Comparison of ENCODE assay signal across 7 cellular contexts in genomic region chr15:34318277-34319079, GRCh38. TPM values are rescaled to one million over a fixed set of nuclear protein-coding genes. Genes with fewer than 3 reads are reported as not detected.
DNase-seq lines count a peak whose midpoint lies in the region; ATAC-seq and TF ChIP-seq lines count a peak whose summit lies in the region.

No MANE protein-coding gene starts in this region.

- peak; percentile 33 for DNase-seq in GM10266 (ENCODE audit: extremely low spot score)
- DNase-seq in Kasumi-1 (lab: John Stamatoyannopoulos, UW): peak; percentile 56 to 60
- DNase-seq in mucosa of descending colon: peak; percentile 55 to 83 (median 64)
- peak; percentile 41 to 69 for DNase-seq in uterus

- peak overlapping the region; percentile 59 for H3K4me2 ChIP-seq in SU-DHL-6 (ENCODE audit: low read depth, low read length, poor library complexity, severe bottlenecking)

- H3K79me2 ChIP-seq in SU-DHL-6 (ENCODE audit: insufficient read depth, low read length): no peaks in the 10 kb centered on the region

- H3K36me3 ChIP-seq in SU-DHL-6 (ENCODE audit: low read length) (no peaks in the 10 kb centered on the region), esophagus (ENCODE audit: control insufficient read depth in 2 of 2, insufficient read depth in 2 of 2, low read length in 1 of 2) (peaks cover 0 to 2% of the 10 kb centered on the region in 2 donors), mucosa of descending colon (ENCODE audit: low read depth) (no peaks in the 10 kb centered on the region), uterus (no peaks in the 10 kb centered on the region)

- WGBS in esophagus, 2 donors: 4 to 6% methylated on average over 10 of the region's 10 CpGs

- H3K4me3 ChIP-seq in SU-DHL-6 (ENCODE audit: insufficient read depth, low read length, poor library complexity, severe bottlenecking) (peak overlapping the region; percentile 32), esophagus (ENCODE audit: low read depth in 1 of 2, low read length in 2 of 2) (peak overlapping the region; percentile 51 to 85), mucosa of descending colon (peak overlapping the region; percentile 7), uterus (peak overlapping the region; percentile 41 to 45)

- no peaks in the 10 kb centered on the region for H4K20me1 ChIP-seq in SU-DHL-6 (ENCODE audit: low read depth, low read length)

- peak overlapping the region; percentile 27 for H3K9ac ChIP-seq in SU-DHL-6 (ENCODE audit: low read length)

- H3K4me1 ChIP-seq in esophagus (ENCODE audit: control insufficient read depth in 2 of 2, insufficient read depth in 2 of 2, low read length in 1 of 2) (no peaks in the 10 kb centered on the region), mucosa of descending colon (ENCODE audit: low read depth) (peaks cover 15% of the 10 kb centered on the region), uterus (peaks cover 0 to 9% of the 10 kb centered on the region in 2 donors)

- peak overlapping the region; percentile 17 for H2AFZ ChIP-seq in SU-DHL-6 (ENCODE audit: low read depth, low read length, severe bottlenecking)

- no peaks in the 10 kb centered on the region for H3F3A ChIP-seq in SU-DHL-6 (ENCODE audit: insufficient read depth)

- no peaks in the 10 kb centered on the region for H3K9me2 ChIP-seq in SU-DHL-6 (replicated peaks; ENCODE audit: insufficient read depth, low read length)

- H3K27me3 ChIP-seq in SU-DHL-6 (ENCODE audit: low read length) (no peaks in the 10 kb centered on the region), esophagus (ENCODE audit: control insufficient read depth in 1 of 2, insufficient read depth in 2 of 2, low read length in 2 of 2) (no peaks in the 10 kb centered on the region), uterus (no peaks in the 10 kb centered on the region)

- ATAC-seq in GM21619 (IDR thresholded peaks at IDR 0.05; ENCODE audit: unreplicated experiment) (peak; percentile 62), mucosa of descending colon (peak; percentile 100)

- peak; percentile 23 to 83 for TF ChIP-seq POLR2A in uterus (IDR thresholded peaks at IDR 0.05)

- H3K9me3 ChIP-seq in SU-DHL-6 (ENCODE audit: insufficient read depth, low read length): no peaks in the 10 kb centered on the region
- no peaks in the 10 kb centered on the region for H3K9me3 ChIP-seq in esophagus (ENCODE audit: control insufficient read depth in 2 of 2, insufficient read depth in 1 of 2, low read depth in 1 of 2, low read length in 1 of 2)
- H3K9me3 ChIP-seq in mucosa of descending colon: no peaks in the 10 kb centered on the region
- H3K9me3 ChIP-seq in uterus: no peaks in the 10 kb centered on the region

- intact Hi-C loops in mucosa of descending colon (cut with DNase I, micrococcal nuclease): no loop called here
- intact Hi-C loops in uterus (cut with DNase I; ENCODE audit: low total_unique reads): no loop called here

- TF ChIP-seq CTCF in GM10266 (IDR thresholded peaks at IDR 0.05; ENCODE audit: control insufficient read depth, insufficient read depth, low read depth, missing control alignments) (no peak), SU-DHL-6 (IDR thresholded peaks at IDR 0.05; ENCODE audit: insufficient read depth, low read length, poor library complexity, severe bottlenecking) (no peak), mucosa of descending colon (IDR thresholded peaks at IDR 0.05) (no peak), uterus (IDR thresholded peaks at IDR 0.05) (no peak)

- no peak overlapping the region for H3K27ac ChIP-seq in SU-DHL-6 (ENCODE audit: low read depth, low read length)
- peak overlapping the region; percentile 72 to 83 for H3K27ac ChIP-seq in esophagus (ENCODE audit: low read depth in 2 of 2, low read length in 1 of 2)
- H3K27ac ChIP-seq in uterus: peak overlapping the region; percentile 44 to 78

RNA-seq across cellular contexts. Expression of gene SLC12A6, which starts 19.1 kb away (rescaled TPM):
- polyA plus RNA-seq in esophagus: 10 to 100 TPM; 16.1 to 21.5 TPM
- total RNA-seq in mucosa of descending colon (10 to 100 TPM; 17.7 to 26.2 (median 23.2) TPM), uterus (10 to 100 TPM; 16.8 to 26.9 (median 22.2) TPM)

RNA-seq across cellular contexts. Expression of gene NOP10, which starts 24.5 kb away (rescaled TPM):
- 100 to 1,000 TPM; 203 to 276 TPM for polyA plus RNA-seq in esophagus
- total RNA-seq in mucosa of descending colon: 100 to 1,000 TPM in 2 of 3 donors, 10 to 100 TPM in 1; 90.6 to 129 (median 115) TPM
- total RNA-seq in uterus: 10 to 100 TPM; 56.9 to 78.8 (median 72.3) TPM

RNA-seq across cellular contexts. Expression of gene NUTM1, which starts 24.6 kb away (rescaled TPM):
- polyA plus RNA-seq in esophagus: not detected
- total RNA-seq in mucosa of descending colon (not detected), uterus (not detected)

RNA-seq across cellular contexts. Expression of gene LPCAT4, which starts 48.5 kb away (rescaled TPM):
- polyA plus RNA-seq in esophagus: 100 to 1,000 TPM in 1 of 2 donors, 10 to 100 TPM in 1; 45.6 to 125 TPM
- total RNA-seq in mucosa of descending colon: 100 to 1,000 TPM; 144 to 236 (median 154) TPM
- total RNA-seq in uterus: 10 to 100 TPM in 2 of 4 donors, 1 to 10 TPM in 2; 2.4 to 73.1 (median 7.3) TPM

Comparison
In these comparisons a context has a peak if more than half of its experiments do, and no peak if none do; other contexts are left out.
1. H3K4me3 ChIP-seq: peak in every context shown above with its lines; median percentile 68 in esophagus; 43 in uterus; 32 in SU-DHL-6; 7 in mucosa of descending colon.